32 cellular contexts compared by ENCODE assay signal in genomic region chr17:42078396-42079042, GRCh38. TPM values are rescaled to one million over a fixed set of nuclear protein-coding genes. Genes with fewer than 3 reads are reported as not detected.
DNase-seq lines count a peak whose midpoint lies in the region; ATAC-seq, FAIRE-seq and TF ChIP-seq lines count a peak whose summit lies in the region.
"Had no signal": no experiment of that assay in that cellular context is flagged by ENCODE, and none has a peak within 500 bp of the region (broad histone marks: within the 10 kb centered on the region; RNA-seq: fewer than 3 reads in every experiment).

No MANE protein-coding gene starts in this region.

- DNase-seq in K562 (ENCODE audit: extremely low read depth in 1 of 4, low spot score in 3 of 4) = peak; percentile 44 to 51 (median 50)
- no peak for DNase-seq in NOMO-1 (lab: John Stamatoyannopoulos, UW; ENCODE audit: unreplicated experiment in 2 of 2)
- DNase-seq: 8988T; activated CD4-positive, alpha-beta memory T cell treated with anti-CD3 and anti-CD28 coated beads for 36 hours; activated CD4-positive, CD25-positive, alpha-beta regulatory T cell treated with anti-CD3 and anti-CD28 coated beads, Interleukin-2, amount 50 U/mL, for 72 hours; activated CD8-positive, alpha-beta memory T cell treated with anti-CD3 and anti-CD28 coated beads, Interleukin-2, amount 50 U/mL, for 48 hours; activated naive CD4-positive, alpha-beta T cell treated with anti-CD3 and anti-CD28 coated beads, Interleukin-2, amount 50 U/mL, for 16 hours; amniotic stem cell; CD4-positive, CD25-positive, alpha-beta regulatory T cell; head of caudate nucleus; kidney glomerular epithelial cell; NCI-H1694; NCI-H446 treated with DMSO at 0.1 percent for 48 hours; NCI-H82; sigmoid colon; stimulated activated CD4-positive, alpha-beta T cell treated with anti-CD3 and anti-CD28 coated beads, Interleukin-15, amount 100 ng/mL, for 24 hours; stimulated activated naive CD8-positive, alpha-beta T cell treated with anti-CD3 and anti-CD28 coated beads, Interleukin-15, Interleukin-2, amounts not matched to agents 100 U/mL and 50 U/mL, for 24 hours; T-helper 1 cell; uterus had no signal

- H3K4me1 ChIP-seq in BLaER1 (peaks cover 4% of the 10 kb centered on the region; the same call in 1 of the 2 replicates), K562 (replicated peaks in 1 of 2; ENCODE audit: control insufficient read depth in 2 of 2, insufficient read depth in 2 of 2, low read length in 2 of 2) (peaks cover 14 to 15% of the 10 kb centered on the region in 2 experiments), mesodermal cell (ENCODE audit: control insufficient read depth, insufficient read depth, low read length, poor library complexity, severe bottlenecking) (peaks cover 9% of the 10 kb centered on the region)
- H3K4me1 ChIP-seq: prostate gland, sigmoid colon, uterus had no signal

- BruUV-seq in K562 (replicated peaks; lab: Mats Ljungman, UMichigan) = no TSS peak

- TF ChIP-seq POLR2A in K562 (conservative IDR thresholded peaks at IDR 0.05) = no peak

- FAIRE-seq in K562 (lab: Jason Lieb, UNC) = peak; percentile 64
- FAIRE-seq: GM12878 had no signal

- H3K9ac ChIP-seq in BLaER1 (peak overlapping the region; percentile 19; the same call in 1 of the 2 replicates), K562 (ENCODE audit: insufficient read depth in 1 of 2, low read depth in 2 of 2, low read length in 2 of 2) (peak overlapping the region in 1 of 2 experiments; percentile 63; a peak in 1 of 4 replicates)

- CTCF ChIA-PET in K562 (lab: Yijun Ruan, JAX; ENCODE audit: low intra/inter-chr PET ratio) = interaction anchor here (1.4 kb wide), 1 partner anchor 22 kb away, joined by 4 read pairs; no protein-coding TSS in a partner anchor

- H3K36me3 ChIP-seq in BLaER1 (no peaks in the 10 kb centered on the region), K562 (ENCODE audit: control insufficient read depth, insufficient read depth, low read length) (no peaks in the 10 kb centered on the region), mesodermal cell (ENCODE audit: control insufficient read depth, insufficient read depth, low read length) (no peaks in the 10 kb centered on the region)
- H3K36me3 ChIP-seq: prostate gland, sigmoid colon, thoracic aorta, uterus had no signal

- peak overlapping the region; percentile 70 for H2AFZ ChIP-seq in K562 (ENCODE audit: low read depth, low read length)

- TF ChIP-seq RAD21 in K562 (CRISPR knock-in tag; conservative IDR thresholded peaks at IDR 0.05 in 1 of 2, IDR thresholded peaks at IDR 0.05 in 1 of 2) = peak in 1 of 2 experiments; percentile 26; a peak in 1 of 4 replicates

- H3K9me1 ChIP-seq in K562 (ENCODE audit: control insufficient read depth, insufficient read depth, low read length) = no peaks in the 10 kb centered on the region

- ATAC-seq in K562 (peak; percentile 59), HG02870 (IDR thresholded peaks at IDR 0.05; ENCODE audit: unreplicated experiment) (no peak), HG03378 (IDR thresholded peaks at IDR 0.05; ENCODE audit: unreplicated experiment) (no peak)
- ATAC-seq: activated T-helper 17 cell treated with anti-CD3 and anti-CD28 coated beads, Interleukin-2, amount 50 U/mL, for 72 hours; GM12878; stimulated activated naive CD8-positive, alpha-beta T cell treated with anti-CD3 and anti-CD28 coated beads, Interleukin-15, Interleukin-2, amounts not matched to agents 100 U/mL and 50 U/mL, for 24 hours had no signal

- in situ Hi-C loops in K562 (cut with MboI) = no loop called here

- H4K20me1 ChIP-seq in BLaER1 (no peaks in the 10 kb centered on the region), K562 (replicated peaks; ENCODE audit: control insufficient read depth, insufficient read depth, low read length) (peaks cover 4% of the 10 kb centered on the region; the same call in 1 of the 2 replicates)

- intact Hi-C loops in K562 (cut with micrococcal nuclease) = no loop called here

- no peak for TF ChIP-seq EP300 in K562 (IDR thresholded peaks at IDR 0.05; ENCODE audit: low read length)

- 6% methylated on average over 8 of the region's 8 CpGs for WGBS in K562 (ENCODE audit: insufficient coverage, low coverage, missing lambda C conversion rate)
- whole genome bisulfite sequencing in mesodermal cell (ENCODE audit: insufficient coverage in 2 of 2), 2 experiments = 82% methylated on average over 4 of the region's 8 CpGs; no CpG with 5 or more reads in 1 of the 2 experiments

- H3K27me3 ChIP-seq in BLaER1 = peaks cover 6% of the 10 kb centered on the region
- H3K27me3 ChIP-seq in K562 (ENCODE audit: control insufficient read depth in 2 of 2, insufficient read depth in 2 of 2, low read length in 2 of 2) = peaks cover 0 to 9% of the 10 kb centered on the region in 2 experiments; a peak in 1 of 5 replicates
- H3K27me3 ChIP-seq: uterus had no signal

- POLR2A ChIA-PET in K562 (lab: Yijun Ruan, JAX) = interaction anchor here (1.0 kb wide), 1 partner anchor 13 kb away, joined by 3 read pairs; no protein-coding TSS in a partner anchor

- H3K4me2 ChIP-seq in BLaER1 (no peak overlapping the region), K562 (ENCODE audit: insufficient read depth, low read length) (peak overlapping the region; percentile 45)

- H3K4me3 ChIP-seq in BLaER1 = no peak overlapping the region
- H3K4me3 ChIP-seq in K562 = no peak overlapping the region
- H3K4me3 ChIP-seq in mesodermal cell (ENCODE audit: extremely low read depth, insufficient read depth, low read length, poor library complexity, severe bottlenecking) = no peak overlapping the region
- H3K4me3 ChIP-seq: GM12878, lung, prostate gland, sigmoid colon, thoracic aorta, uterus had no signal

- peak in 1 of 3 experiments; percentile 19; a peak in 1 of 6 replicates for TF ChIP-seq CTCF in K562 (IDR thresholded peaks at IDR 0.05 in 2 of 3, conservative IDR thresholded peaks at IDR 0.05 in 1 of 3; ENCODE audit: insufficient read depth in 2 of 3, low read depth in 1 of 3, low read length in 3 of 3)

- no peak overlapping the region for H3K27ac ChIP-seq in BLaER1
- H3K27ac ChIP-seq in K562 (ENCODE audit: extremely low read depth, low read depth, low read length) = no peak overlapping the region
- H3K27ac ChIP-seq in mesodermal cell (ENCODE audit: low read depth, low read length, severe bottlenecking) = peak overlapping the region; percentile 10
- H3K27ac ChIP-seq: prostate gland, RWPE1, sigmoid colon, thoracic aorta, uterus had no signal

- H3K79me2 ChIP-seq in K562 (ENCODE audit: control insufficient read depth, insufficient read depth, low read length) = no peaks in the 10 kb centered on the region

- no peaks in the 10 kb centered on the region for H3K9me3 ChIP-seq in BLaER1
- no peaks in the 10 kb centered on the region for H3K9me3 ChIP-seq in K562 (replicated peaks; ENCODE audit: control insufficient read depth, insufficient read depth, low read depth, low read length)
- H3K9me3 ChIP-seq in mesodermal cell (ENCODE audit: control insufficient read depth, low read length) = no peaks in the 10 kb centered on the region
- H3K9me3 ChIP-seq: prostate gland, sigmoid colon, thoracic aorta, uterus had no signal

RNA-seq across cellular contexts. Expression of gene ZNF385C, which starts 19.8 kb away (rescaled TPM):
- total RNA-seq in K562 (2011; cell fraction: chromatin; rRNA removed; ENCODE audit: low replicate concordance) = 0.44 and 0.86 TPM in 2 replicates
- total RNA-seq in K562 (2011; cell fraction: nucleolus; rRNA removed) = 0.79 and 0.83 TPM in 2 replicates
- total RNA-seq in K562 (2011; cell fraction: nucleoplasm; rRNA removed) = 0.73 and 1.5 TPM in 2 replicates
- total RNA-seq in K562 (2014; rRNA removed) (0.20 TPM in 1 of 2 replicates, not detected in the other), K562 (2014; rRNA removed; fragmentation: Illumina TruSeq; extraction: Trizol) (0.16 and 0.25 TPM in 2 replicates), K562 (2015; rRNA removed; fragmentation: Illumina TruSeq; extraction: Trizol) (0.08 and 0.11 TPM in 2 replicates), K562 (2021) (0.22 and 0.34 TPM in 2 replicates)
- polyA plus RNA-seq in K562 (2011; rRNA removed) (0.35 and 0.42 TPM in 2 replicates), K562 (2014; fragmentation: Illumina TruSeq; extraction: Trizol) (0.28 and 0.29 TPM in 2 replicates), K562 (2014; fragmentation: Nextera tagmentation; extraction: Ambion mirVana) (under 1 TPM; 0.03 to 0.04 TPM), K562 (2014; rRNA removed) (0.15 and 0.74 TPM in 2 replicates)
- polyA plus RNA-seq in K562 (2011; cell fraction: cytosol; rRNA removed) = 0.48 and 0.63 TPM in 2 replicates
- 0.80 and 0.84 TPM in 2 replicates for polyA plus RNA-seq in K562 (2011; cell fraction: nucleus; rRNA removed)
- 0.25 and 1.9 TPM in 2 replicates for polyA plus RNA-seq in K562 (2012)
- 0.11 and 0.18 TPM in 2 replicates for polyA minus RNA-seq in K562 (2011; rRNA and poly(A)+ RNA removed)
- not detected in 2 replicates for polyA minus RNA-seq in K562 (2011; cell fraction: cytosol; rRNA and poly(A)+ RNA removed)
- polyA minus RNA-seq in K562 (2011; cell fraction: nucleus; rRNA and poly(A)+ RNA removed) = not detected in 2 replicates
- 2.0 TPM for polyA plus RNA-seq in mesodermal cell (2013, experiment 1 of 2)
- polyA plus RNA-seq in mesodermal cell (2013, experiment 2 of 2) = 1.7 TPM
- total RNA-seq: CD4-positive, CD25-positive, alpha-beta regulatory T cell; epithelial cell of proximal tubule; GM12878; thoracic aorta had no signal

RNA-seq across cellular contexts. Expression of gene C17orf113, which starts 28.1 kb away (rescaled TPM):
- total RNA-seq in K562 (2011; cell fraction: chromatin; rRNA removed; ENCODE audit: low replicate concordance) = 0.88 and 2.5 TPM in 2 replicates
- total RNA-seq in K562 (2011; cell fraction: nucleolus; rRNA removed) = 1.8 and 2.0 TPM in 2 replicates
- total RNA-seq in K562 (2011; cell fraction: nucleoplasm; rRNA removed) = 0.95 and 1.2 TPM in 2 replicates
- total RNA-seq in K562 (2014; rRNA removed) (0.78 and 0.86 TPM in 2 replicates), K562 (2014; rRNA removed; fragmentation: Illumina TruSeq; extraction: Trizol) (0.22 and 0.29 TPM in 2 replicates), K562 (2015; rRNA removed; fragmentation: Illumina TruSeq; extraction: Trizol) (0.29 and 0.34 TPM in 2 replicates), K562 (2021) (1.1 and 1.2 TPM in 2 replicates)
- polyA plus RNA-seq in K562 (2011; rRNA removed) (0.49 and 0.55 TPM in 2 replicates), K562 (2014; fragmentation: Illumina TruSeq; extraction: Trizol) (0.31 and 0.61 TPM in 2 replicates), K562 (2014; fragmentation: Nextera tagmentation; extraction: Ambion mirVana) (under 1 TPM; 0.10 to 0.17 TPM), K562 (2014; rRNA removed) (0.38 and 0.71 TPM in 2 replicates)
- polyA plus RNA-seq in K562 (2011; cell fraction: cytosol; rRNA removed) = 0.56 and 0.91 TPM in 2 replicates
- polyA plus RNA-seq in K562 (2011; cell fraction: nucleus; rRNA removed) = 0.65 and 1.1 TPM in 2 replicates
- polyA plus RNA-seq in K562 (2012) = 0.86 and 1.8 TPM in 2 replicates
- 0.09 and 0.35 TPM in 2 replicates for polyA minus RNA-seq in K562 (2011; rRNA and poly(A)+ RNA removed)
- 0.64 and 0.67 TPM in 2 replicates for polyA minus RNA-seq in K562 (2011; cell fraction: cytosol; rRNA and poly(A)+ RNA removed)
- polyA minus RNA-seq in K562 (2011; cell fraction: nucleus; rRNA and poly(A)+ RNA removed) = 0.22 and 0.27 TPM in 2 replicates
- polyA plus RNA-seq in mesodermal cell (2013, experiment 1 of 2) = 1.3 TPM
- polyA plus RNA-seq in mesodermal cell (2013, experiment 2 of 2) = 1.2 TPM

RNA-seq across cellular contexts. Expression of gene DHX58, which starts 34.0 kb away (rescaled TPM):
- 6.6 and 9.3 TPM in 2 replicates for total RNA-seq in K562 (2011; cell fraction: chromatin; rRNA removed; ENCODE audit: low replicate concordance)
- total RNA-seq in K562 (2011; cell fraction: nucleolus; rRNA removed) = 4.5 and 5.7 TPM in 2 replicates
- total RNA-seq in K562 (2011; cell fraction: nucleoplasm; rRNA removed) = 5.0 and 5.1 TPM in 2 replicates
- total RNA-seq in K562 (2014; rRNA removed) (1.5 and 3.0 TPM in 2 replicates), K562 (2014; rRNA removed; fragmentation: Illumina TruSeq; extraction: Trizol) (0.51 and 0.76 TPM in 2 replicates), K562 (2015; rRNA removed; fragmentation: Illumina TruSeq; extraction: Trizol) (1.1 and 1.2 TPM in 2 replicates), K562 (2021) (1.7 and 2.3 TPM in 2 replicates)
- polyA plus RNA-seq in K562 (2011; rRNA removed) (1.6 and 3.5 TPM in 2 replicates), K562 (2014; fragmentation: Illumina TruSeq; extraction: Trizol) (1.4 TPM in 2 replicates), K562 (2014; fragmentation: Nextera tagmentation; extraction: Ambion mirVana) (under 1 TPM; 0.15 to 0.25 TPM), K562 (2014; rRNA removed) (1.9 and 2.4 TPM in 2 replicates)
- polyA plus RNA-seq in K562 (2011; cell fraction: cytosol; rRNA removed) = 3.9 and 5.4 TPM in 2 replicates
- 7.8 and 12.8 TPM in 2 replicates for polyA plus RNA-seq in K562 (2011; cell fraction: nucleus; rRNA removed)
- 1.5 and 4.2 TPM in 2 replicates for polyA plus RNA-seq in K562 (2012)
- 0.84 and 1.1 TPM in 2 replicates for polyA minus RNA-seq in K562 (2011; rRNA and poly(A)+ RNA removed)
- polyA minus RNA-seq in K562 (2011; cell fraction: cytosol; rRNA and poly(A)+ RNA removed) = 1.7 and 2.9 TPM in 2 replicates
- 1.9 and 4.2 TPM in 2 replicates for polyA minus RNA-seq in K562 (2011; cell fraction: nucleus; rRNA and poly(A)+ RNA removed)
- 0.33 TPM for polyA plus RNA-seq in mesodermal cell (2013, experiment 1 of 2)
- not detected for polyA plus RNA-seq in mesodermal cell (2013, experiment 2 of 2)

RNA-seq across cellular contexts. Expression of gene KAT2A, which starts 42.6 kb away (rescaled TPM):
- total RNA-seq in K562 (2011; cell fraction: chromatin; rRNA removed; ENCODE audit: low replicate concordance) = 97.5 and 216 TPM in 2 replicates
- total RNA-seq in K562 (2011; cell fraction: nucleolus; rRNA removed) = 139 and 145 TPM in 2 replicates
- 84.1 and 110 TPM in 2 replicates for total RNA-seq in K562 (2011; cell fraction: nucleoplasm; rRNA removed)
- total RNA-seq in K562 (2014; rRNA removed) (22.9 and 29.3 TPM in 2 replicates), K562 (2014; rRNA removed; fragmentation: Illumina TruSeq; extraction: Trizol) (13.9 and 18.7 TPM in 2 replicates), K562 (2015; rRNA removed; fragmentation: Illumina TruSeq; extraction: Trizol) (31.9 and 32.8 TPM in 2 replicates), K562 (2021) (57.2 and 57.8 TPM in 2 replicates)
- polyA plus RNA-seq in K562 (2011; rRNA removed) (64.6 and 64.7 TPM in 2 replicates), K562 (2014; fragmentation: Illumina TruSeq; extraction: Trizol) (54.4 and 57.1 TPM in 2 replicates), K562 (2014; fragmentation: Nextera tagmentation; extraction: Ambion mirVana) (1 to 10 TPM; 1.5 to 4.9 TPM), K562 (2014; rRNA removed) (80.4 and 92.0 TPM in 2 replicates)
- 26.0 and 41.1 TPM in 2 replicates for polyA plus RNA-seq in K562 (2011; cell fraction: cytosol; rRNA removed)
- polyA plus RNA-seq in K562 (2011; cell fraction: nucleus; rRNA removed) = 518 and 949 TPM in 2 replicates
- polyA plus RNA-seq in K562 (2012) = 43.2 and 57.4 TPM in 2 replicates
- polyA minus RNA-seq in K562 (2011; rRNA and poly(A)+ RNA removed) = 13.2 and 20.1 TPM in 2 replicates
- 13.4 and 13.8 TPM in 2 replicates for polyA minus RNA-seq in K562 (2011; cell fraction: cytosol; rRNA and poly(A)+ RNA removed)
- polyA minus RNA-seq in K562 (2011; cell fraction: nucleus; rRNA and poly(A)+ RNA removed) = 44.7 and 47.8 TPM in 2 replicates
- polyA plus RNA-seq in mesodermal cell (2013, experiment 1 of 2) = 30.2 TPM
- 23.6 TPM for polyA plus RNA-seq in mesodermal cell (2013, experiment 2 of 2)

RNA-seq across cellular contexts. Expression of gene HSPB9, which starts 44.1 kb away (rescaled TPM):
- 0.62 and 0.92 TPM in 2 replicates for total RNA-seq in K562 (2011; cell fraction: chromatin; rRNA removed; ENCODE audit: low replicate concordance)
- total RNA-seq in K562 (2011; cell fraction: nucleolus; rRNA removed) = 0.26 and 0.67 TPM in 2 replicates
- 0.22 and 0.31 TPM in 2 replicates for total RNA-seq in K562 (2011; cell fraction: nucleoplasm; rRNA removed)
- 0.08 TPM in 1 of 2 replicates, not detected in the other for total RNA-seq in K562 (2014; rRNA removed)
- total RNA-seq in K562 (2014; rRNA removed; fragmentation: Illumina TruSeq; extraction: Trizol) = not detected in 2 replicates
- total RNA-seq in K562 (2015; rRNA removed; fragmentation: Illumina TruSeq; extraction: Trizol) = 0.07 TPM in 1 of 2 replicates, not detected in the other
- 0.11 and 0.16 TPM in 2 replicates for total RNA-seq in K562 (2021)
- 0.04 and 0.08 TPM in 2 replicates for polyA plus RNA-seq in K562 (2011; rRNA removed)
- polyA plus RNA-seq in K562 (2011; cell fraction: cytosol; rRNA removed) = 0.06 TPM in 1 of 2 replicates, not detected in the other
- polyA plus RNA-seq in K562 (2011; cell fraction: nucleus; rRNA removed) = 0.41 and 0.74 TPM in 2 replicates
- 0.27 and 0.36 TPM in 2 replicates for polyA plus RNA-seq in K562 (2012)
- not detected in 2 replicates for polyA plus RNA-seq in K562 (2014; fragmentation: Illumina TruSeq; extraction: Trizol)
- under 1 TPM; 0.04 to 0.06 TPM for polyA plus RNA-seq in K562 (2014; fragmentation: Nextera tagmentation; extraction: Ambion mirVana)
- 0.05 and 0.13 TPM in 2 replicates for polyA plus RNA-seq in K562 (2014; rRNA removed)
- 0.18 TPM in 1 of 2 replicates, not detected in the other for polyA minus RNA-seq in K562 (2011; rRNA and poly(A)+ RNA removed)
- not detected in 2 replicates for polyA minus RNA-seq in K562 (2011; cell fraction: cytosol; rRNA and poly(A)+ RNA removed)
- polyA minus RNA-seq in K562 (2011; cell fraction: nucleus; rRNA and poly(A)+ RNA removed) = 0.13 and 0.22 TPM in 2 replicates
- 0.15 TPM for polyA plus RNA-seq in mesodermal cell (2013, experiment 1 of 2)
- polyA plus RNA-seq in mesodermal cell (2013, experiment 2 of 2) = not detected
- total RNA-seq: activated CD4-positive, alpha-beta memory T cell treated with anti-CD3 and anti-CD28 coated beads for 36 hours; CD4-positive, CD25-positive, alpha-beta regulatory T cell; chondrocyte; epithelial cell of proximal tubule; GM12878; SK-MEL-5; thoracic aorta had no signal

Comparison
In these comparisons a context has a peak if more than half of its experiments do, and no peak if none do; other contexts are left out.
1. DNase-seq: peak in K562 (4 of 4); none in NOMO-1 (0 of 2).